In the genomic region with DNA sequence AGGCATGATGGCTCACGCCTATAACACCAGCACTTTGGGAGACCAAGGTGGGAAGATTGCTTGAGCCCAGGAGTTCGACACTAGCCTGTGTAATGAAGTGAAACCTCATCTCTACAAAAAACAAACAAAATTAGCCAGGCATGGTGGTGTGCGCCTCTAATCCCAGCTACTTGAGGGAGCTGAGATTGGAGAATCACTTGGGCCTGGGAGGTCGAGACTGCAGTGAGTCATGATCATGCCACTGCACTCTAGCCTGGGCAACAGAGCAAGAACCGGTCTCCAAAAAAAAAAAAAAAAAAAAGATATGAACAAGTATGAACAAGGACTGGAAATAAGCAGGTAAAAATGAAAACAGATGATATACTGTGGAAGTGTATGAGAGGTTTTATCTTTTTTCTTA, we compare ENCODE assay signal across 21 cellular contexts. TPM values are rescaled to one million over a fixed set of nuclear protein-coding genes. Genes with fewer than 3 reads are reported as not detected.
"Had no signal": no experiment of that assay in that cellular context is flagged by ENCODE, and none has a peak within 500 bp of the region (broad histone marks: within the 10 kb centered on the region; RNA-seq: fewer than 3 reads in every experiment).

No MANE protein-coding gene starts in this region.

- H3K27me3 ChIP-seq: right atrium auricular region, transverse colon, vagina had no signal

- H3K36me3 ChIP-seq: right atrium auricular region, transverse colon, vagina had no signal

- H3K36me3 Mint-ChIP-seq: activated naive CD8-positive, alpha-beta T cell; WTC11 had no signal

- H3K27me3 Mint-ChIP-seq: activated naive CD8-positive, alpha-beta T cell had no signal

- DNase-seq: activated CD4-positive, alpha-beta T cell treated with anti-CD3 and anti-CD28 coated beads for 48 hours; activated CD8-positive, alpha-beta memory T cell treated with anti-CD3 and anti-CD28 coated beads, Interleukin-2, amount 50 U/mL, for 4 hours; activated CD8-positive, alpha-beta T cell treated with anti-CD3 and anti-CD28 coated beads, Interleukin-2, amount 10 ng/mL, durations not matched to agents 7 days and 5 days; activated gamma-delta T cell; activated T-cell treated with anti-CD3 and anti-CD28 coated beads, Interleukin-2, amount 50 U/mL, for 48 hours; amniotic stem cell; caudate nucleus; foreskin fibroblast; occipital lobe; stimulated activated CD4-positive, alpha-beta T cell treated with anti-CD3 and anti-CD28 coated beads, Interleukin-15, amount 100 ng/mL, for 24 hours; stimulated activated CD4-positive, alpha-beta T cell treated with anti-CD3 and anti-CD28 coated beads, Interleukin-4, amount 100 ng/mL, for 4 hours; stimulated activated CD8-positive, alpha-beta memory T cell treated with anti-CD3 and anti-CD28 coated beads, Interleukin-4, amount 100 ng/mL, for 48 hours; stimulated activated naive CD4-positive, alpha-beta T cell treated with Interleukin-2 at 50 U/mL for 16 hours; substantia nigra; T-helper 2 cell; transverse colon had no signal

- H3K27ac Mint-ChIP-seq: activated CD8-positive, alpha-beta T cell treated with anti-CD3 and anti-CD28 coated beads, Interleukin-2, amount 10 ng/mL, durations not matched to agents 7 days and 5 days; activated naive CD8-positive, alpha-beta T cell; nephron; WTC11 had no signal

- H3K27ac ChIP-seq: right atrium auricular region, transverse colon, vagina had no signal

- ATAC-seq: activated CD8-positive, alpha-beta T cell treated with anti-CD3 and anti-CD28 coated beads, Interleukin-2, amount 10 ng/mL, durations not matched to agents 7 days and 5 days; WTC11 had no signal

- H3K4me1 ChIP-seq: right atrium auricular region, vagina had no signal

- H3K4me3 ChIP-seq: right atrium auricular region, transverse colon, vagina had no signal

- H3K4me3 Mint-ChIP-seq: activated CD8-positive, alpha-beta T cell treated with anti-CD3 and anti-CD28 coated beads, Interleukin-2, amount 10 ng/mL, durations not matched to agents 7 days and 5 days; activated naive CD8-positive, alpha-beta T cell; nephron; WTC11 had no signal

- H3K9me3 Mint-ChIP-seq: nephron, WTC11 had no signal

- H3K9me3 ChIP-seq: right atrium auricular region, transverse colon, vagina had no signal

RNA-seq across cellular contexts. Expression of gene SOX6, which starts 54.1 kb away (rescaled TPM):
- total RNA-seq: activated CD8-positive, alpha-beta T cell treated with anti-CD3 and anti-CD28 coated beads, Interleukin-2, amount 10 ng/mL, durations not matched to agents 7 days and 5 days had no signal
